12 cellular contexts compared by ENCODE assay signal in the genomic region with DNA sequence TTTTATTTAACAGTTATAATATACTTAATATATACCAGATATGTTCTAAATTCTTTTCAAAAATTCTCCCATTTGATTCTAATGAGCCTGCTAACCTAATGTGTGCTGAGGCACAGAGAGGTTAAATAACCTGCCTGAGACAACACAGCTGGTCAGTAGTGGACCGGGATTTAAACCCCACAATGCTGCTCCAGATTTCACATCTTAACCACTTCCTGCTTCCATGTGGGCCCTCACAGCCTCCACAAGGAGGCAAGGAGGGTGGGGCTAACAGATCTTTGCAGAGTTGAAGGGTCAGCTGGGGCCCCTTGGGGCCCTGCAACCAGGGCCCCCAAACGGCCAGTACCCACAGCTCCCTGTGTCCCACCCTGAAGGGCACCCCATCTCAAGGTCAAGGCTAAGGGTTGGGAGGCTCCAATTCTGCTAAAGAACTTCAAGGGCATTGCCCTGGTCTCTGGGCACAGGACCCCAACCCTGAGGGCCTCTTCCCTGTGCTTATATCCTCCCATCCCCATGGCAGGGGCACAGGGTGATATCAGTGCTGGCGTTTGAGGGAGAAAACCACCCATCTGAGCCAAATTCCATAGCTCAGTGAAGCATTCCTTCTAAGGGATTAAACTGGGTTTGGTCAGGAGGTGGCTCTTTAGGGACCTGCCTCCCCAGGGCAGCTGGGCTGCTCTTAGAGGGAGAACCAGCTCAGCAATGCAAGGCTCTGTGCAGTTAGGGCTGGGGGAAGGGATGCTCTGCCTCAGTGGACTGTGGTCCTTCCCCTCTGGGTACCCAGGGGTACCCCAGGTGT.
DNase-seq lines count a peak whose midpoint lies in the region; FAIRE-seq lines count a peak whose summit lies in the region.
"Had no signal": no experiment of that assay in that cellular context is flagged by ENCODE, and none has a peak within 500 bp of the region (broad histone marks: within the 10 kb centered on the region; RNA-seq: fewer than 3 reads in every experiment).

No MANE protein-coding gene starts in this region.

- no peak for FAIRE-seq in HTR-8/SVneo (lab: Jason Lieb, UNC)

- DNase-seq in AG08396 (ENCODE audit: low spot score) (peak; percentile 70), HTR-8/SVneo (ENCODE audit: insufficient read length, low spot score) (peak; percentile 38), amniotic epithelial cell (ENCODE audit: low read depth) (peak; percentile 51), kidney glomerular epithelial cell (lab: John Stamatoyannopoulos, UW) (peak; percentile 65), HUDEP-2 (lab: John Stamatoyannopoulos, UW; ENCODE audit: unreplicated experiment in 76 of 76) (no peak), RKO (ENCODE audit: low spot score) (no peak), nucleus accumbens (lab: John Stamatoyannopoulos, UW) (no peak), germinal center (ENCODE audit: low spot score) (no peak)
- DNase-seq: activated CD4-positive, CD25-positive, alpha-beta regulatory T cell; activated T-cell treated with anti-CD3 and anti-CD28 coated beads, Interleukin-2, amount 50 U/mL, for 24 hours; CD4-positive, alpha-beta T cell; Right ventricle myocardium superior had no signal

Comparison
In these comparisons a context has a peak if more than half of its experiments do, and no peak if none do; other contexts are left out.
1. DNase-seq: peak in AG08396 (single experiment), HTR-8/SVneo (single experiment), amniotic epithelial cell (single experiment) and kidney glomerular epithelial cell (single experiment); none in HUDEP-2 (0 of 76), RKO (single experiment), nucleus accumbens (0 of 56) and germinal center (single experiment).